ENCODE assay signal across 8 cellular contexts in genomic region chr6:105087571-105088211, GRCh38.
DNase-seq lines count a peak whose midpoint lies in the region; ATAC-seq, FAIRE-seq and TF ChIP-seq lines count a peak whose summit lies in the region.

No MANE protein-coding gene starts in this region.

- H3K27me3 ChIP-seq in CD4-positive, alpha-beta memory T cell (ENCODE audit: insufficient read depth, low read length): no peaks in the 10 kb centered on the region
- H3K27me3 ChIP-seq in GM12878 (replicated peaks in 1 of 2; ENCODE audit: control insufficient read depth in 2 of 2, insufficient read depth in 2 of 2, low read length in 1 of 2) (no peaks in the 10 kb centered on the region), suprapubic skin (no peaks in the 10 kb centered on the region)

- H3K36me3 ChIP-seq in CD4-positive, alpha-beta memory T cell (ENCODE audit: insufficient read depth, low read length): no peaks in the 10 kb centered on the region
- H3K36me3 ChIP-seq in GM12878 (ENCODE audit: control insufficient read depth in 2 of 2, insufficient read depth in 2 of 2, low read length in 1 of 2) (no peaks in the 10 kb centered on the region), suprapubic skin (no peaks in the 10 kb centered on the region)

- no peaks in the 10 kb centered on the region for H3K36me3 Mint-ChIP-seq in CD4-positive, alpha-beta memory T cell

- POLR2A ChIA-PET in CD4-positive, alpha-beta memory T cell (lab: Charles Lee; ENCODE audit: partially characterized antibody): no interaction called here
- POLR2A ChIA-PET in GM12878 (lab: Charles Lee): no interaction called here

- WGBS in GM12878 (ENCODE audit: insufficient coverage, insufficient replicate concordance, low lambda C conversion rate, missing lambda C conversion rate): 0% methylated on average over 1 of the region's 1 CpG
- WGBS in suprapubic skin: 0% methylated on average over 1 of the region's 1 CpG

- H3K9ac ChIP-seq in GM12878 (ENCODE audit: control insufficient read depth, insufficient read depth, low read length): no peak overlapping the region

- no peak overlapping the region for H3K27ac ChIP-seq in CD4-positive, alpha-beta memory T cell (ENCODE audit: low read depth, low read length)
- no peak overlapping the region for H3K27ac ChIP-seq in GM12878 (ENCODE audit: control insufficient read depth, insufficient read depth)
- no peak overlapping the region for H3K27ac ChIP-seq in suprapubic skin

- RAD21 ChIA-PET in GM12878 (lab: Charles Lee; ENCODE audit: unreplicated experiment): interaction anchor here (0.7 to 2.9 kb wide), 15 partner anchors 8 to 1213 kb away, joined by 3 to 14 read pairs (median 6); partner anchors contain the start of gene PREP

- FAIRE-seq in GM12878 (lab: Jason Lieb, UNC): peak; percentile 74
- peak; percentile 98 for FAIRE-seq in islet of Langerhans (lab: Jason Lieb, UNC)

- BruUV-seq in GM12878 (replicated peaks; lab: Mats Ljungman, UMichigan): no TSS peak

- CTCF ChIA-PET in CD4-positive, alpha-beta memory T cell (lab: Charles Lee; ENCODE audit: partially characterized antibody): interaction anchor here (0.7 to 3.0 kb wide), 22 partner anchors 9 to 1248 kb away, joined by 3 to 39 read pairs (median 4); partner anchors contain the start of gene PREP
- CTCF ChIA-PET in GM12878 (lab: Yijun Ruan, JAX): interaction anchor here (0.6 to 3.4 kb wide), 48 partner anchors 8 to 1213 kb away, joined by 3 to 43 read pairs (median 4); partner anchors contain the start of genes PRDM1 and PREP

- no peak for TF ChIP-seq EP300 in GM12878 (IDR thresholded peaks at IDR 0.05; ENCODE audit: borderline replicate concordance in 1 of 2, control insufficient read depth in 1 of 2, low read depth in 2 of 2, low read length in 2 of 2)
- TF ChIP-seq EP300 in suprapubic skin (IDR thresholded peaks at IDR 0.05): no peak

- DNase-seq in CD4-positive, alpha-beta memory T cell: peak in 4 of 5 donors; percentile 18 to 35 (median 25)
- DNase-seq in GM13977 (ENCODE audit: low spot score): peak; percentile 56
- peak; percentile 41 for DNase-seq in NCI-H524 treated with DMSO at 0.1 percent for 48 hours (lab: John Stamatoyannopoulos, UW)
- peak; percentile 17 for DNase-seq in GM12878 (ENCODE audit: low read depth, low spot score)
- no peak for DNase-seq in suprapubic skin (ENCODE audit: low spot score in 2 of 2)
- DNase-seq in activated CD4-positive, CD25-positive, alpha-beta regulatory T cell (lab: John Stamatoyannopoulos, UW): no peak

- no peak overlapping the region for H3K4me2 ChIP-seq in GM12878 (ENCODE audit: control insufficient read depth, insufficient read depth)

- SMC1A ChIA-PET in GM12878 (lab: Charles Lee; ENCODE audit: uncharacterized antibody, unreplicated experiment): interaction anchor here (0.6 to 2.3 kb wide), 17 partner anchors 10 to 1136 kb away, joined by 3 to 24 read pairs (median 5); partner anchors contain the start of gene PREP

- peak; percentile 75 for TF ChIP-seq CTCF in GM13977 (IDR thresholded peaks at IDR 0.05; ENCODE audit: extremely low read depth, insufficient read depth, missing control alignments)
- peak; percentile 71 to 87 (median 77); a peak in 5 of 6 replicates for TF ChIP-seq CTCF in GM12878 (IDR thresholded peaks at IDR 0.05 in 2 of 3, conservative IDR thresholded peaks at IDR 0.05 in 1 of 3; ENCODE audit: control insufficient read depth in 2 of 3, extremely low read depth in 1 of 3, insufficient read depth in 1 of 3, low read depth in 3 of 3, low read length in 3 of 3)
- TF ChIP-seq CTCF in suprapubic skin (IDR thresholded peaks at IDR 0.05): peak; percentile 49 to 73

- intact Hi-C loops in CD4-positive, alpha-beta memory T cell (cut with micrococcal nuclease): loop anchor here (1.0 kb wide), 1 partner anchor 316 kb away; the partner anchor contains the start of gene PREP
- intact Hi-C loops in GM12878 (cut with micrococcal nuclease; ENCODE audit: unreplicated experiment): loop anchor here (1.0 to 5.0 kb wide), 4 partner anchors 180 to 337 kb away; partner anchors contain the start of gene PREP

- in situ Hi-C loops in GM13977 (cut with MboI; ENCODE audit: low pct_unique_long_range_greater_than_20kb, low sequenced_read_pairs, unreplicated experiment) (loop anchor here (25.0 kb wide), 1 partner anchor 300 kb away; no protein-coding TSS in a partner anchor), GM12878 (cut with MboI) (loop anchor here (5.0 to 25.0 kb wide), 4 partner anchors 340 to 1200 kb away; no protein-coding TSS in a partner anchor)

- ATAC-seq in HG03439 (IDR thresholded peaks at IDR 0.05; ENCODE audit: unreplicated experiment) (peak; percentile 75), GM12878 (peak; percentile 82)

- H3K27ac Mint-ChIP-seq in CD4-positive, alpha-beta memory T cell: no peak overlapping the region

- TF ChIP-seq POLR2A in GM12878 (IDR thresholded peaks at IDR 0.05; ENCODE audit: low read depth, low read length): no peak
- no peak for TF ChIP-seq POLR2A in suprapubic skin (IDR thresholded peaks at IDR 0.05)

- H3K79me2 ChIP-seq in GM12878 (ENCODE audit: control insufficient read depth, insufficient read depth, low read length): no peaks in the 10 kb centered on the region

- H3K4me3 ChIP-seq in CD4-positive, alpha-beta memory T cell (ENCODE audit: low read length in 2 of 2): no peak overlapping the region
- no peak overlapping the region for H3K4me3 ChIP-seq in GM12878
- no peak overlapping the region for H3K4me3 ChIP-seq in suprapubic skin

- H2AFZ ChIP-seq in GM12878 (ENCODE audit: control insufficient read depth, low read depth, low read length): no peak overlapping the region

- H3K9me3 Mint-ChIP-seq in CD4-positive, alpha-beta memory T cell: no peaks in the 10 kb centered on the region

- no peaks in the 10 kb centered on the region for H3K4me1 ChIP-seq in CD4-positive, alpha-beta memory T cell (ENCODE audit: insufficient read depth, low read length)
- H3K4me1 ChIP-seq in GM12878 (ENCODE audit: control insufficient read depth, insufficient read depth, low read length) (no peaks in the 10 kb centered on the region), suprapubic skin (no peaks in the 10 kb centered on the region)

- no peaks in the 10 kb centered on the region for H3K9me3 ChIP-seq in CD4-positive, alpha-beta memory T cell (ENCODE audit: control insufficient read depth in 1 of 2, low read length in 2 of 2)
- H3K9me3 ChIP-seq in GM12878 (replicated peaks; ENCODE audit: control insufficient read depth, insufficient read depth, low read length) (no peaks in the 10 kb centered on the region), suprapubic skin (no peaks in the 10 kb centered on the region)

- TF ChIP-seq RAD21 in GM12878 (IDR thresholded peaks at IDR 0.05; ENCODE audit: insufficient read depth, low read depth, low read length): peak; percentile 92

- no peaks in the 10 kb centered on the region for H4K20me1 ChIP-seq in GM12878 (ENCODE audit: control insufficient read depth, insufficient read depth)

- no peak overlapping the region for H3K4me3 Mint-ChIP-seq in CD4-positive, alpha-beta memory T cell

- no peaks in the 10 kb centered on the region for H3K4me1 Mint-ChIP-seq in CD4-positive, alpha-beta memory T cell

- peaks cover 1 to 2% of the 10 kb centered on the region in 2 donors for H3K27me3 Mint-ChIP-seq in CD4-positive, alpha-beta memory T cell

TF ChIP-seq in GM12878, 131 proteins besides CTCF, POLR2A, EP300 and RAD21:
- TF ChIP-seq POLR2AphosphoS5 (IDR thresholded peaks at IDR 0.05; ENCODE audit: low read length): no peak
- TF ChIP-seq SRF (IDR thresholded peaks at IDR 0.05; ENCODE audit: low read depth in 2 of 2, low read length in 2 of 2): no peak
- peak; percentile 81 for TF ChIP-seq SMC3 (IDR thresholded peaks at IDR 0.05; ENCODE audit: borderline replicate concordance, low read length)
- TF ChIP-seq DPF2 (IDR thresholded peaks at IDR 0.05): no peak
- no peak for TF ChIP-seq ZNF207 (IDR thresholded peaks at IDR 0.05; ENCODE audit: borderline replicate concordance)
- no peak for TF ChIP-seq BHLHE40 (IDR thresholded peaks at IDR 0.05; ENCODE audit: borderline replicate concordance in 1 of 2, low read depth in 2 of 2, low read length in 1 of 2)
- TF ChIP-seq WRNIP1 (IDR thresholded peaks at IDR 0.05; ENCODE audit: borderline replicate concordance, low read depth, low read length): no peak
- TF ChIP-seq TCF3 (IDR thresholded peaks at IDR 0.05; ENCODE audit: borderline replicate concordance, insufficient read depth, low read depth, low read length): no peak
- 0 out of 2 replicates have a peak, but pooled peaks have one; percentile 39 for TF ChIP-seq RB1 (IDR thresholded peaks at IDR 0.05; ENCODE audit: borderline replicate concordance)
- TF ChIP-seq JUND (IDR thresholded peaks at IDR 0.05; ENCODE audit: low read depth, low read length): no peak

Comparison
In these comparisons a context has a peak if more than half of its experiments do, and no peak if none do; other contexts are left out.
1. DNase-seq: peak in CD4-positive, alpha-beta memory T cell (4 of 5), GM13977 (single experiment), NCI-H524 treated with DMSO at 0.1 percent for 48 hours (single experiment) and GM12878 (single experiment); none in suprapubic skin (0 of 2) and activated CD4-positive, CD25-positive, alpha-beta regulatory T cell (0 of 4).
2. Peak in every context shown above with its lines, with median percentiles within 50 percentile points of each other: CTCF ChIP-seq.